In genomic region chr19:36652958-36653357, GRCh38 we compare ENCODE assay signal across 13 cellular contexts. TPM values are rescaled to one million over a fixed set of nuclear protein-coding genes. Genes with fewer than 3 reads are reported as not detected.
DNase-seq lines count a peak whose midpoint lies in the region; ATAC-seq and TF ChIP-seq lines count a peak whose summit lies in the region.
"Had no signal": no experiment of that assay in that cellular context is flagged by ENCODE, and none has a peak within 500 bp of the region (broad histone marks: within the 10 kb centered on the region; RNA-seq: fewer than 3 reads in every experiment).

No MANE protein-coding gene starts in this region.

- no peak overlapping the region for H3K27ac ChIP-seq in right atrium auricular region
- H3K27ac ChIP-seq in subcutaneous abdominal adipose tissue (ENCODE audit: low read depth, low read length) = no peak overlapping the region

- H3K36me3 ChIP-seq in right atrium auricular region = peaks cover 93% of the 10 kb centered on the region
- peaks cover 55 to 74% (median 59%) of the 10 kb centered on the region in 5 donors for H3K36me3 ChIP-seq in subcutaneous abdominal adipose tissue (ENCODE audit: control insufficient read depth in 5 of 5, insufficient read depth in 5 of 5, low read length in 5 of 5)

- H3K9ac ChIP-seq in subcutaneous abdominal adipose tissue (ENCODE audit: low read length in 5 of 5) = no peak overlapping the region

- H3K4me3 ChIP-seq in right atrium auricular region = no peak overlapping the region
- H3K4me3 ChIP-seq in subcutaneous abdominal adipose tissue (ENCODE audit: low read depth in 1 of 5, low read length in 5 of 5) = peak overlapping the region in 3 of 5 donors; percentile 6 to 47 (median 16)

- intact Hi-C loops in left ventricle myocardium superior (cut with micrococcal nuclease) = no loop called here

- no peak for DNase-seq in left ventricle myocardium superior
- DNase-seq in right atrium auricular region (ENCODE audit: low spot score) = no peak
- DNase-seq in DMS 273 treated with DMSO at 0.1 percent for 48 hours (lab: John Stamatoyannopoulos, UW) = peak; percentile 48
- DNase-seq in NCI-H2171 (lab: John Stamatoyannopoulos, UW) = peak; percentile 13
- DNase-seq in amniotic stem cell (lab: John Stamatoyannopoulos, UW) = no peak
- DNase-seq: CD8-positive, alpha-beta T cell; DMS53; GF-D8; HCEC 1CT; HFFc6; IMR-90 had no signal

- H3K27me3 ChIP-seq in right atrium auricular region (no peaks in the 10 kb centered on the region), subcutaneous abdominal adipose tissue (ENCODE audit: control insufficient read depth in 5 of 5, insufficient read depth in 4 of 5, low read length in 5 of 5) (no peaks in the 10 kb centered on the region)

- H3K4me1 ChIP-seq in right atrium auricular region (no peaks in the 10 kb centered on the region), subcutaneous abdominal adipose tissue (ENCODE audit: control insufficient read depth in 5 of 5, insufficient read depth in 5 of 5, low read length in 5 of 5) (no peaks in the 10 kb centered on the region)

- peaks cover 11 to 100% of the 10 kb centered on the region in 2 donors for H3K9me3 ChIP-seq in right atrium auricular region
- H3K9me3 ChIP-seq in subcutaneous abdominal adipose tissue (ENCODE audit: control insufficient read depth in 5 of 5, low read length in 5 of 5) = peaks cover 35 to 76% (median 68%) of the 10 kb centered on the region in 5 donors

- ATAC-seq in left ventricle myocardium superior (peak; percentile 85), GM18873 (IDR thresholded peaks at IDR 0.05; ENCODE audit: low FRiP score, unreplicated experiment) (no peak)
- ATAC-seq: CD8-positive, alpha-beta T cell had no signal

- TF ChIP-seq CTCF in right atrium auricular region (IDR thresholded peaks at IDR 0.05) = no peak

RNA-seq across cellular contexts. Expression of gene ZNF461, which starts 13.7 kb away (rescaled TPM):
- total RNA-seq in left ventricle myocardium superior (10.8 TPM), right atrium auricular region (1 to 10 TPM; 6.2 to 6.4 TPM)

RNA-seq across cellular contexts. Expression of gene ZNF567, which starts 34.5 kb away (rescaled TPM):
- 3.7 TPM for total RNA-seq in left ventricle myocardium superior
- total RNA-seq in right atrium auricular region = 1 to 10 TPM; 4.0 to 5.6 TPM

RNA-seq across cellular contexts. Expression of gene ZNF382, which starts 47.8 kb away (rescaled TPM):
- 17.4 TPM for total RNA-seq in left ventricle myocardium superior
- total RNA-seq in right atrium auricular region = 10 to 100 TPM in 1 of 2 donors, 1 to 10 TPM in 1; 9.8 to 11.9 TPM

Comparison
In these comparisons a context has a peak if more than half of its experiments do, and no peak if none do; other contexts are left out.
1. DNase-seq: peak in DMS 273 treated with DMSO at 0.1 percent for 48 hours (single experiment) and NCI-H2171 (single experiment); none in left ventricle myocardium superior (single experiment), right atrium auricular region (single experiment) and amniotic stem cell (single experiment).
2. H3K4me3 ChIP-seq: peak in subcutaneous abdominal adipose tissue (3 of 5); none in right atrium auricular region (0 of 2).